Comparison of ENCODE assay signal across 1 cellular context in the genomic region with DNA sequence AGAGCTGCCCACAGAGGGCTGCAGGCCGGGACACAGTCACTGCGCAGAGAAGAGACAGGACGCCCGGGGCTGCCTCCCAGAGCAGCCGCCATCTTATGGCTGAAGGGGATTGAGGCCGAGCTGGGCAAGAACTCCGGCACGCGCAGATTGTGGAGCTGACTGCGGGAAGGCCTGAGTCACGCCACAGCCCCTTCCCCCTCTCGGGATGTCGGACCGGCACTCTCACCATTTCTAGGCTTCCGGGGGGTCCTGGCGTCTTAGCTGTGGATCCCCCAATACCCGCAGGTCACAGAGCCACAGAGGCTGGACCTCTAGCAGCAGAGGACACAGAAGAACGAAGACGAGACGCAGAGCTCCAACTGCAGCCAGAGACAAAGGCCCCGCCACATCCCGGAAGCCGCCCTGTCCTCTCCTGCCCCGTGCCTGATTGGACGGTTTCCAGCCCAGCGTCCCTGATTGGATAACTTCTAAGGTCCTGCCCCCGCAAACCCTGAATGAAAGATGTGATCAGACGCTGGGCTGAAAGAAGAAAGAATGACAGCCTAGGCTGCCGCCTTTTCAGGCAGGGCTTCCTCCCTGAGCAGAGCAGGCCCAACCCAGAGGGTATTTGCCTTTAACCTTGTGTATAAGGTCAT.
A peak's percentile ranks its signal among the peaks of the same experiment; 100 is the strongest.
TF ChIP-seq lines count a peak whose summit lies in the region.

A gene (minus strand): TSS at position 373 of the 635 bp plus-strand sequence. CDS start 144 bp downstream, at position 229.

TF ChIP-seq in GM23338, 12 proteins besides CTCF, POLR2A, EP300 and RAD21 (continued from another document):
- TF ChIP-seq, protein P1, sequence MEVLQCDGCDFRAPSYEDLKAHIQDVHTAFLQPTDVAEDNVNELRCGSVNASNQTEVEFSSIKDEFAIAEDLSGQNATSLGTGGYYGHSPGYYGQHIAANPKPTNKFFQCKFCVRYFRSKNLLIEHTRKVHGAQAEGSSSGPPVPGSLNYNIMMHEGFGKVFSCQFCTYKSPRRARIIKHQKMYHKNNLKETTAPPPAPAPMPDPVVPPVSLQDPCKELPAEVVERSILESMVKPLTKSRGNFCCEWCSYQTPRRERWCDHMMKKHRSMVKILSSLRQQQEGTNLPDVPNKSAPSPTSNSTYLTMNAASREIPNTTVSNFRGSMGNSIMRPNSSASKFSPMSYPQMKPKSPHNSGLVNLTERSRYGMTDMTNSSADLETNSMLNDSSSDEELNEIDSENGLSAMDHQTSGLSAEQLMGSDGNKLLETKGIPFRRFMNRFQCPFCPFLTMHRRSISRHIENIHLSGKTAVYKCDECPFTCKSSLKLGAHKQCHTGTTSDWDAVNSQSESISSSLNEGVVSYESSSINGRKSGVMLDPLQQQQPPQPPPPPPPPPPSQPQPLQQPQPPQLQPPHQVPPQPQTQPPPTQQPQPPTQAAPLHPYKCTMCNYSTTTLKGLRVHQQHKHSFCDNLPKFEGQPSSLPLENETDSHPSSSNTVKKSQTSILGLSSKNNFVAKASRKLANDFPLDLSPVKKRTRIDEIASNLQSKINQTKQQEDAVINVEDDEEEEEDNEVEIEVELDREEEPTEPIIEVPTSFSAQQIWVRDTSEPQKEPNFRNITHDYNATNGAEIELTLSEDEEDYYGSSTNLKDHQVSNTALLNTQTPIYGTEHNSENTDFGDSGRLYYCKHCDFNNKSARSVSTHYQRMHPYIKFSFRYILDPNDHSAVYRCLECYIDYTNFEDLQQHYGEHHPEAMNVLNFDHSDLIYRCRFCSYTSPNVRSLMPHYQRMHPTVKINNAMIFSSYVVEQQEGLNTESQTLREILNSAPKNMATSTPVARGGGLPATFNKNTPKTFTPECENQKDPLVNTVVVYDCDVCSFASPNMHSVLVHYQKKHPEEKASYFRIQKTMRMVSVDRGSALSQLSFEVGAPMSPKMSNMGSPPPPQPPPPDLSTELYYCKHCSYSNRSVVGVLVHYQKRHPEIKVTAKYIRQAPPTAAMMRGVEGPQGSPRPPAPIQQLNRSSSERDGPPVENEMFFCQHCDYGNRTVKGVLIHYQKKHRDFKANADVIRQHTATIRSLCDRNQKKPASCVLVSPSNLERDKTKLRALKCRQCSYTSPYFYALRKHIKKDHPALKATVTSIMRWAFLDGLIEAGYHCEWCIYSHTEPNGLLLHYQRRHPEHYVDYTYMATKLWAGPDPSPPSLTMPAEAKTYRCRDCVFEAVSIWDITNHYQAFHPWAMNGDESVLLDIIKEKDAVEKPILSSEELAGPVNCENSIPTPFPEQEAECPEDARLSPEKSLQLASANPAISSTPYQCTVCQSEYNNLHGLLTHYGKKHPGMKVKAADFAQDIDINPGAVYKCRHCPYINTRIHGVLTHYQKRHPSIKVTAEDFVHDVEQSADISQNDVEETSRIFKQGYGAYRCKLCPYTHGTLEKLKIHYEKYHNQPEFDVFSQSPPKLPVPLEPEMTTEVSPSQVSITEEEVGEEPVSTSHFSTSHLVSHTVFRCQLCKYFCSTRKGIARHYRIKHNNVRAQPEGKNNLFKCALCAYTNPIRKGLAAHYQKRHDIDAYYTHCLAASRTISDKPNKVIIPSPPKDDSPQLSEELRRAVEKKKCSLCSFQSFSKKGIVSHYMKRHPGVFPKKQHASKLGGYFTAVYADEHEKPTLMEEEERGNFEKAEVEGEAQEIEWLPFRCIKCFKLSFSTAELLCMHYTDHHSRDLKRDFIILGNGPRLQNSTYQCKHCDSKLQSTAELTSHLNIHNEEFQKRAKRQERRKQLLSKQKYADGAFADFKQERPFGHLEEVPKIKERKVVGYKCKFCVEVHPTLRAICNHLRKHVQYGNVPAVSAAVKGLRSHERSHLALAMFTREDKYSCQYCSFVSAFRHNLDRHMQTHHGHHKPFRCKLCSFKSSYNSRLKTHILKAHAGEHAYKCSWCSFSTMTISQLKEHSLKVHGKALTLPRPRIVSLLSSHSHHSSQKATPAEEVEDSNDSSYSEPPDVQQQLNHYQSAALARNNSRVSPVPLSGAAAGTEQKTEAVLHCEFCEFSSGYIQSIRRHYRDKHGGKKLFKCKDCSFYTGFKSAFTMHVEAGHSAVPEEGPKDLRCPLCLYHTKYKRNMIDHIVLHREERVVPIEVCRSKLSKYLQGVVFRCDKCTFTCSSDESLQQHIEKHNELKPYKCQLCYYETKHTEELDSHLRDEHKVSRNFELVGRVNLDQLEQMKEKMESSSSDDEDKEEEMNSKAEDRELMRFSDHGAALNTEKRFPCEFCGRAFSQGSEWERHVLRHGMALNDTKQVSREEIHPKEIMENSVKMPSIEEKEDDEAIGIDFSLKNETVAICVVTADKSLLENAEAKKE (CRISPR knock-in tag; IDR thresholded peaks at IDR 0.05), result no peak
- TF ChIP-seq JUNB (IDR thresholded peaks at IDR 0.05; ENCODE audit: unreplicated experiment), result no peak
- no peak for TF ChIP-seq EZH2phosphoT487 (IDR thresholded peaks at IDR 0.05; ENCODE audit: unreplicated experiment)
- peak; percentile 95 for TF ChIP-seq POLR2AphosphoS5 (IDR thresholded peaks at IDR 0.05; ENCODE audit: low read depth)
- no peak for TF ChIP-seq NANOG (IDR thresholded peaks at IDR 0.05; ENCODE audit: borderline replicate concordance)
